Comparison of ENCODE assay signal across 11 cellular contexts in the genomic region with DNA sequence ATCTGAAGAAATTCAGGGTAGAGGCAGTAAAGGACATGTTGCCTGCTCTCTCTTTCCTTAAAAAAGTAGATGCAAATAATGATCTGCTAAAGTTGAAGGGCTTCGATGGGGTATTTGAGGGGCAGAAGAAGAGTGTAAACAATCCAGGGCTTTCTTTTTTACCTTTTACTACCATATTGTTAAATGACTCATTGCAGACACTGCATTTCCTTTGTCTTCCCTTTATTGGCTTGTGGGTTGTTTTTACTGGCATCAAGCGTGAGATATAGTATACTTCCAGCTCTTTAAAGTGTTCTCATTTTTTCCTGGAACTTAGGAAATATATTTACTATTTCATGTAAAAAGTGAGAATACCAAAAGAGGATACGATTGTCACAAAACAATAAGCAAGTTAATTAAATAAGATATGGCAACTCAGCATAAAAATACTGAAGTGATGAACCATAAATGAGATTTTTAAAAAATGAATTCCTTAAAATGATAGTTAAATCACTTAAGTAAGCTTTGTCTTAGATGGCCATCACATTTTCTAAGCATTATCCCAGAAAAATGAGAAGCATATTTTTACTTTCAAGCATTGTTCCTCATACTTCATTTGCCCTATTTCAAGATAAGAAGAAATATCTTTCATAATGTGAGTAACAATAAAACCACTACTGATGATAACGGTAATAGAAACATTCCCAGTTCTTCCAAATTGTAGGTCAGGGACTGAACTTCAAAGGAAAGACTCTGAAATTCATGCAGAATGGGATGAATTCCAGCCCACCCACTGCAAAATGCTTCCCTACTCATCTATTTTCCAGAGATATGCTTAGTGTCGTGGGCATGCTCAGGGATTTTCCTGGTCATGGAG.
DNase-seq lines count a peak whose midpoint lies in the region; ATAC-seq and TF ChIP-seq lines count a peak whose summit lies in the region.
"Had no signal": no experiment of that assay in that cellular context is flagged by ENCODE, and none has a peak within 500 bp of the region (broad histone marks: within the 10 kb centered on the region; RNA-seq: fewer than 3 reads in every experiment).

No MANE protein-coding gene starts in this region.

- TF ChIP-seq EP300 in esophagus muscularis mucosa (IDR thresholded peaks at IDR 0.05), result no peak

- TF ChIP-seq CTCF in PC-3 (conservative IDR thresholded peaks at IDR 0.05; ENCODE audit: low read depth, low read length) (no peak), esophagus muscularis mucosa (IDR thresholded peaks at IDR 0.05) (no peak)

- H3K4me1 Mint-ChIP-seq in activated CD4-positive, alpha-beta T cell treated with anti-CD3 and anti-CD28 coated beads, Interleukin-2, amount 10 ng/mL, durations not matched to agents 7 days and 5 days, result peaks cover 46% of the 10 kb centered on the region
- H3K4me1 Mint-ChIP-seq in central memory CD8-positive, alpha-beta T cell, result peaks cover 33% of the 10 kb centered on the region

- peak; percentile 81 for ATAC-seq in PC-3
- ATAC-seq in central memory CD8-positive, alpha-beta T cell (replicated peaks; ENCODE audit: extremely low read depth, poor library complexity, severe bottlenecking), result peak; percentile 41

- H3K9me3 ChIP-seq in PC-3 (ENCODE audit: low read length), result no peaks in the 10 kb centered on the region
- H3K9me3 ChIP-seq in skeletal muscle satellite cell (replicated peaks; ENCODE audit: low read length), result no peaks in the 10 kb centered on the region
- no peaks in the 10 kb centered on the region for H3K9me3 ChIP-seq in esophagus muscularis mucosa
- H3K9me3 ChIP-seq: left ventricle myocardium inferior had no signal

- no peak for DNase-seq in activated CD4-positive, alpha-beta T cell treated with anti-CD3 and anti-CD28 coated beads, Interleukin-2, amount 10 ng/mL, durations not matched to agents 7 days and 5 days
- DNase-seq in activated CD4-positive, alpha-beta T cell treated with anti-CD3 and anti-CD28 coated beads, Interleukin-2, amount 50 U/mL, for 1 hour, result no peak
- DNase-seq in PC-3 (peak; percentile 47), esophagus muscularis mucosa (ENCODE audit: extremely low spot score) (no peak), NCI-H748 treated with DMSO at 0.1 percent for 48 hours (lab: John Stamatoyannopoulos, UW) (no peak)
- DNase-seq in central memory CD8-positive, alpha-beta T cell (ENCODE audit: low spot score in 2 of 2), result no peak
- no peak for DNase-seq in stimulated activated CD4-positive, alpha-beta T cell treated with anti-CD3 and anti-CD28 coated beads, Interleukin-15, amount 100 ng/mL, for 24 hours
- DNase-seq: left ventricle myocardium inferior; NK-92 treated with Interleukin-12 subunit alpha and Interleukin-12 subunit beta, amount 100 ng/mL, for 24 hours; stimulated activated CD8-positive, alpha-beta memory T cell treated with anti-CD3 and anti-CD28 coated beads, Interleukin-4, amount 100 ng/mL, for 48 hours had no signal

- H3K27ac ChIP-seq in PC-3 (ENCODE audit: low read length) (no peak overlapping the region), esophagus muscularis mucosa (replicated peaks in 1 of 4) (no peak overlapping the region)
- H3K27ac ChIP-seq: left ventricle myocardium inferior had no signal

- H3K4me2 ChIP-seq in PC-3 (ENCODE audit: low read length), result no peak overlapping the region
- peak overlapping the region; percentile 15 for H3K4me2 ChIP-seq in skeletal muscle satellite cell (ENCODE audit: low read length)

- WGBS in esophagus muscularis mucosa, result 62% methylated on average over 5 of the region's 5 CpGs

- no TSS peak for BruUV-seq in PC-3 (replicated peaks; lab: Mats Ljungman, UMichigan)

- H3K9ac ChIP-seq in PC-3 (ENCODE audit: low read length) (no peak overlapping the region), skeletal muscle satellite cell (ENCODE audit: low read depth, low read length) (no peak overlapping the region)

- H3K27me3 ChIP-seq in PC-3 (ENCODE audit: low read length) (peaks cover 37% of the 10 kb centered on the region), skeletal muscle satellite cell (ENCODE audit: control insufficient read depth, insufficient read depth, low read length) (peaks cover 10% of the 10 kb centered on the region), esophagus muscularis mucosa (no peaks in the 10 kb centered on the region)

- intact Hi-C loops in PC-3 (cut with micrococcal nuclease), result no loop called here
- intact Hi-C loops in esophagus muscularis mucosa (cut with DNase I), result no loop called here

- peak overlapping the region; percentile 34 for H3K27ac Mint-ChIP-seq in activated CD4-positive, alpha-beta T cell treated with anti-CD3 and anti-CD28 coated beads, Interleukin-2, amount 10 ng/mL, durations not matched to agents 7 days and 5 days
- H3K27ac Mint-ChIP-seq in central memory CD8-positive, alpha-beta T cell (ENCODE audit: low read depth), result peak overlapping the region; percentile 90

- H3K9me2 ChIP-seq in PC-3 (replicated peaks; ENCODE audit: low read length), result no peaks in the 10 kb centered on the region

- no peak overlapping the region for H2AFZ ChIP-seq in PC-3 (ENCODE audit: low read length)

- no peaks in the 10 kb centered on the region for H3K36me3 Mint-ChIP-seq in activated CD4-positive, alpha-beta T cell treated with anti-CD3 and anti-CD28 coated beads, Interleukin-2, amount 10 ng/mL, durations not matched to agents 7 days and 5 days (ENCODE audit: low read depth)
- H3K36me3 Mint-ChIP-seq in central memory CD8-positive, alpha-beta T cell (ENCODE audit: insufficient read depth), result no peaks in the 10 kb centered on the region

- no peak overlapping the region for H3K4me3 ChIP-seq in PC-3 (ENCODE audit: low read length)
- H3K4me3 ChIP-seq in skeletal muscle satellite cell (ENCODE audit: low read length), result no peak overlapping the region
- H3K4me3 ChIP-seq in esophagus muscularis mucosa, result no peak overlapping the region
- H3K4me3 ChIP-seq: left ventricle myocardium inferior had no signal

- H3F3A ChIP-seq in PC-3 (ENCODE audit: low read length, unreplicated experiment), result no peaks in the 10 kb centered on the region

- peak overlapping the region; percentile 7 for H3K4me3 Mint-ChIP-seq in activated CD4-positive, alpha-beta T cell treated with anti-CD3 and anti-CD28 coated beads, Interleukin-2, amount 10 ng/mL, durations not matched to agents 7 days and 5 days
- peak overlapping the region; percentile 67 for H3K4me3 Mint-ChIP-seq in central memory CD8-positive, alpha-beta T cell

- no peaks in the 10 kb centered on the region for H3K79me2 ChIP-seq in PC-3 (ENCODE audit: low read length)

- H3K27me3 Mint-ChIP-seq in activated CD4-positive, alpha-beta T cell treated with anti-CD3 and anti-CD28 coated beads, Interleukin-2, amount 10 ng/mL, durations not matched to agents 7 days and 5 days, result peaks cover 3% of the 10 kb centered on the region
- H3K27me3 Mint-ChIP-seq in central memory CD8-positive, alpha-beta T cell, result no peaks in the 10 kb centered on the region

- H3K9me3 Mint-ChIP-seq in activated CD4-positive, alpha-beta T cell treated with anti-CD3 and anti-CD28 coated beads, Interleukin-2, amount 10 ng/mL, durations not matched to agents 7 days and 5 days, result no peaks in the 10 kb centered on the region
- H3K9me3 Mint-ChIP-seq in central memory CD8-positive, alpha-beta T cell, result no peaks in the 10 kb centered on the region

- H4K20me1 ChIP-seq in PC-3 (ENCODE audit: low read length), result no peaks in the 10 kb centered on the region

- H3K4me1 ChIP-seq in PC-3 (ENCODE audit: insufficient read depth, low read length) (no peaks in the 10 kb centered on the region), skeletal muscle satellite cell (ENCODE audit: control insufficient read depth, insufficient read depth, low read length) (peaks cover 11% of the 10 kb centered on the region), esophagus muscularis mucosa (peaks cover 0 to 7% (median 0%) of the 10 kb centered on the region in 4 donors)
- H3K4me1 ChIP-seq: left ventricle myocardium inferior had no signal

- POLR2A ChIA-PET in activated CD4-positive, alpha-beta T cell treated with anti-CD3 and anti-CD28 coated beads, Interleukin-2, amount 10 ng/mL, durations not matched to agents 7 days and 5 days (lab: Charles Lee), result interaction anchor here (0.6 kb wide), 1 partner anchor 54 kb away, joined by 7 read pairs; no protein-coding TSS in a partner anchor
- POLR2A ChIA-PET in PC-3 (lab: Charles Lee; ENCODE audit: unreplicated experiment), result interaction anchor here (0.6 kb wide), 1 partner anchor 854 kb away, joined by 3 read pairs; no protein-coding TSS in a partner anchor

- H3K36me3 ChIP-seq in PC-3 (ENCODE audit: low read depth, low read length) (no peaks in the 10 kb centered on the region), skeletal muscle satellite cell (ENCODE audit: insufficient read depth, low read length) (no peaks in the 10 kb centered on the region), esophagus muscularis mucosa (no peaks in the 10 kb centered on the region)
- H3K36me3 ChIP-seq: left ventricle myocardium inferior had no signal

- no peak for TF ChIP-seq POLR2A in esophagus muscularis mucosa (IDR thresholded peaks at IDR 0.05; ENCODE audit: low read depth)

- CTCF ChIA-PET in activated CD4-positive, alpha-beta T cell treated with anti-CD3 and anti-CD28 coated beads, Interleukin-2, amount 10 ng/mL, durations not matched to agents 7 days and 5 days (lab: Charles Lee), result no interaction called here
- CTCF ChIA-PET in PC-3 (lab: Charles Lee), result no interaction called here
